ENCODE assay signal across 2 cellular contexts in the genomic region with DNA sequence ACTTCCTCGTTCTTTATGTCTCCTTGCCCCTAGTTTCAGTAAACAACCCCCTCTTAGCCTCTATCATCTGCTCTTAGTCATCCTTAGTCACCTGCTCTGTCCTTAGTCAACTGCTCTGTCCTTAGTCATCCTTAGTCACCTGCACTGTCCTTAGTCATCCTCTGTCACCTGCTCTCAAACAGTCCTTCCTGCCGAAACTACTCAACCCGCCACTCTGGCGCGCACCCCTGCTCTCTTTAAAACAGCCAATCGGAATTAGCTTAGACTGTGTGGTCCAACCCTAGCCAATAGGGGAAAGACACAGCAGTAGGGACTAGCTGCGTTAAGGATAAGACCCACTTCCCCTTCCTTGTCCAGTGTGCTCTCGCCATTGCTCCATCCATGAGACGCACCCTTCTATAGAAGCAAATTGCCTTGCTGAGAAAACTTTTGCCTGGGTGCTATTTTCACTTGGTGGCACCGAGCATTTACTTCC.
A peak's percentile ranks its signal among the peaks of the same experiment; 100 is the strongest.
TF ChIP-seq lines count a peak whose summit lies in the region.

No MANE protein-coding gene starts in this region.

TF ChIP-seq in HCT116, 20 proteins besides CTCF, POLR2A, EP300 and RAD21 (continued from another document):
- TF ChIP-seq, protein P1, sequence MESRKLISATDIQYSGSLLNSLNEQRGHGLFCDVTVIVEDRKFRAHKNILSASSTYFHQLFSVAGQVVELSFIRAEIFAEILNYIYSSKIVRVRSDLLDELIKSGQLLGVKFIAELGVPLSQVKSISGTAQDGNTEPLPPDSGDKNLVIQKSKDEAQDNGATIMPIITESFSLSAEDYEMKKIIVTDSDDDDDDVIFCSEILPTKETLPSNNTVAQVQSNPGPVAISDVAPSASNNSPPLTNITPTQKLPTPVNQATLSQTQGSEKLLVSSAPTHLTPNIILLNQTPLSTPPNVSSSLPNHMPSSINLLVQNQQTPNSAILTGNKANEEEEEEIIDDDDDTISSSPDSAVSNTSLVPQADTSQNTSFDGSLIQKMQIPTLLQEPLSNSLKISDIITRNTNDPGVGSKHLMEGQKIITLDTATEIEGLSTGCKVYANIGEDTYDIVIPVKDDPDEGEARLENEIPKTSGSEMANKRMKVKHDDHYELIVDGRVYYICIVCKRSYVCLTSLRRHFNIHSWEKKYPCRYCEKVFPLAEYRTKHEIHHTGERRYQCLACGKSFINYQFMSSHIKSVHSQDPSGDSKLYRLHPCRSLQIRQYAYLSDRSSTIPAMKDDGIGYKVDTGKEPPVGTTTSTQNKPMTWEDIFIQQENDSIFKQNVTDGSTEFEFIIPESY (IDR thresholded peaks at IDR 0.05; ENCODE audit: extremely low read depth, insufficient replicate concordance, low read length): no peak
- TF ChIP-seq SRF (IDR thresholded peaks at IDR 0.05; ENCODE audit: low read depth) (peak; percentile 90), SP1 (IDR thresholded peaks at IDR 0.05; ENCODE audit: low read depth) (peak; percentile 94), JUND (IDR thresholded peaks at IDR 0.05) (peak; percentile 97), YY1 (IDR thresholded peaks at IDR 0.05; ENCODE audit: extremely low read depth, insufficient replicate concordance, low read depth, low read length) (no peak), ZNF274 (IDR thresholded peaks at IDR 0.05; ENCODE audit: low read depth, low read length) (no peak), SIN3A (IDR thresholded peaks at IDR 0.05; ENCODE audit: low read depth) (peak; percentile 90), EZH2 (IDR thresholded peaks at IDR 0.05) (no peak), FOSL1 (IDR thresholded peaks at IDR 0.05; ENCODE audit: low read depth) (peak; percentile 98), CBX3 (IDR thresholded peaks at IDR 0.05; ENCODE audit: low read depth) (peak; percentile 99), TCF7L2 (IDR thresholded peaks at IDR 0.05; ENCODE audit: borderline replicate concordance, extremely low read depth, insufficient read depth, insufficient read length) (peak; percentile 46), POLR2AphosphoS5 (IDR thresholded peaks at IDR 0.05; ENCODE audit: low read depth, low read length) (peak; percentile 78), ELF1 (IDR thresholded peaks at IDR 0.05; ENCODE audit: borderline replicate concordance, low read depth) (no peak; the same call in 1 of the 2 replicates), ZFX (IDR thresholded peaks at IDR 0.05) (no peak)
- TF ChIP-seq, protein P2, sequence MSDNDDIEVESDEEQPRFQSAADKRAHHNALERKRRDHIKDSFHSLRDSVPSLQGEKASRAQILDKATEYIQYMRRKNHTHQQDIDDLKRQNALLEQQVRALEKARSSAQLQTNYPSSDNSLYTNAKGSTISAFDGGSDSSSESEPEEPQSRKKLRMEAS (IDR thresholded peaks at IDR 0.05): peak; percentile 80

TF ChIP-seq in K562, 482 proteins besides CTCF, POLR2A, EP300 and RAD21 (continued from another document and continues in another):
- TF ChIP-seq, protein P3, sequence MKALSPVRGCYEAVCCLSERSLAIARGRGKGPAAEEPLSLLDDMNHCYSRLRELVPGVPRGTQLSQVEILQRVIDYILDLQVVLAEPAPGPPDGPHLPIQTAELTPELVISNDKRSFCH (CRISPR knock-in tag; IDR thresholded peaks at IDR 0.05): no peak
- TF ChIP-seq, protein P3 (tag; IDR thresholded peaks at IDR 0.05): no peak
- no peak for TF ChIP-seq SRSF9 (IDR thresholded peaks at IDR 0.05; ENCODE audit: borderline replicate concordance, low read depth, low read length)
- no peak for TF ChIP-seq PHF8 (IDR thresholded peaks at IDR 0.05; ENCODE audit: borderline replicate concordance, low read length)
- TF ChIP-seq GABPB2 (CRISPR knock-in tag; conservative IDR thresholded peaks at IDR 0.05): no peak
- no peak for TF ChIP-seq CHCHD3 (CRISPR knock-in tag; IDR thresholded peaks at IDR 0.05)
- no peak for TF ChIP-seq BACH1 (tag; IDR thresholded peaks at IDR 0.05)
- TF ChIP-seq ESRRA (IDR thresholded peaks at IDR 0.05; ENCODE audit: borderline replicate concordance, low read depth): no peak
- peak; percentile 73 for TF ChIP-seq SMARCE1 (IDR thresholded peaks at IDR 0.05)
- no peak for TF ChIP-seq U2AF2 (optimal IDR thresholded peaks at IDR 0.05; ENCODE audit: low read depth, low read length)
- no peak for TF ChIP-seq ADNP (tag; IDR thresholded peaks at IDR 0.05)
- TF ChIP-seq, protein P4, sequence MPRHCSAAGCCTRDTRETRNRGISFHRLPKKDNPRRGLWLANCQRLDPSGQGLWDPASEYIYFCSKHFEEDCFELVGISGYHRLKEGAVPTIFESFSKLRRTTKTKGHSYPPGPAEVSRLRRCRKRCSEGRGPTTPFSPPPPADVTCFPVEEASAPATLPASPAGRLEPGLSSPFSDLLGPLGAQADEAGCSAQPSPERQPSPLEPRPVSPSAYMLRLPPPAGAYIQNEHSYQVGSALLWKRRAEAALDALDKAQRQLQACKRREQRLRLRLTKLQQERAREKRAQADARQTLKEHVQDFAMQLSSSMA (CRISPR knock-in tag; IDR thresholded peaks at IDR 0.05): no peak
- peak; percentile 58 for TF ChIP-seq CBFA2T3 (IDR thresholded peaks at IDR 0.05)
- no peak for TF ChIP-seq SLC30A9 (CRISPR knock-in tag; IDR thresholded peaks at IDR 0.05)
- TF ChIP-seq RHOXF2B (CRISPR knock-in tag; conservative IDR thresholded peaks at IDR 0.05): no peak
- TF ChIP-seq, protein P5, sequence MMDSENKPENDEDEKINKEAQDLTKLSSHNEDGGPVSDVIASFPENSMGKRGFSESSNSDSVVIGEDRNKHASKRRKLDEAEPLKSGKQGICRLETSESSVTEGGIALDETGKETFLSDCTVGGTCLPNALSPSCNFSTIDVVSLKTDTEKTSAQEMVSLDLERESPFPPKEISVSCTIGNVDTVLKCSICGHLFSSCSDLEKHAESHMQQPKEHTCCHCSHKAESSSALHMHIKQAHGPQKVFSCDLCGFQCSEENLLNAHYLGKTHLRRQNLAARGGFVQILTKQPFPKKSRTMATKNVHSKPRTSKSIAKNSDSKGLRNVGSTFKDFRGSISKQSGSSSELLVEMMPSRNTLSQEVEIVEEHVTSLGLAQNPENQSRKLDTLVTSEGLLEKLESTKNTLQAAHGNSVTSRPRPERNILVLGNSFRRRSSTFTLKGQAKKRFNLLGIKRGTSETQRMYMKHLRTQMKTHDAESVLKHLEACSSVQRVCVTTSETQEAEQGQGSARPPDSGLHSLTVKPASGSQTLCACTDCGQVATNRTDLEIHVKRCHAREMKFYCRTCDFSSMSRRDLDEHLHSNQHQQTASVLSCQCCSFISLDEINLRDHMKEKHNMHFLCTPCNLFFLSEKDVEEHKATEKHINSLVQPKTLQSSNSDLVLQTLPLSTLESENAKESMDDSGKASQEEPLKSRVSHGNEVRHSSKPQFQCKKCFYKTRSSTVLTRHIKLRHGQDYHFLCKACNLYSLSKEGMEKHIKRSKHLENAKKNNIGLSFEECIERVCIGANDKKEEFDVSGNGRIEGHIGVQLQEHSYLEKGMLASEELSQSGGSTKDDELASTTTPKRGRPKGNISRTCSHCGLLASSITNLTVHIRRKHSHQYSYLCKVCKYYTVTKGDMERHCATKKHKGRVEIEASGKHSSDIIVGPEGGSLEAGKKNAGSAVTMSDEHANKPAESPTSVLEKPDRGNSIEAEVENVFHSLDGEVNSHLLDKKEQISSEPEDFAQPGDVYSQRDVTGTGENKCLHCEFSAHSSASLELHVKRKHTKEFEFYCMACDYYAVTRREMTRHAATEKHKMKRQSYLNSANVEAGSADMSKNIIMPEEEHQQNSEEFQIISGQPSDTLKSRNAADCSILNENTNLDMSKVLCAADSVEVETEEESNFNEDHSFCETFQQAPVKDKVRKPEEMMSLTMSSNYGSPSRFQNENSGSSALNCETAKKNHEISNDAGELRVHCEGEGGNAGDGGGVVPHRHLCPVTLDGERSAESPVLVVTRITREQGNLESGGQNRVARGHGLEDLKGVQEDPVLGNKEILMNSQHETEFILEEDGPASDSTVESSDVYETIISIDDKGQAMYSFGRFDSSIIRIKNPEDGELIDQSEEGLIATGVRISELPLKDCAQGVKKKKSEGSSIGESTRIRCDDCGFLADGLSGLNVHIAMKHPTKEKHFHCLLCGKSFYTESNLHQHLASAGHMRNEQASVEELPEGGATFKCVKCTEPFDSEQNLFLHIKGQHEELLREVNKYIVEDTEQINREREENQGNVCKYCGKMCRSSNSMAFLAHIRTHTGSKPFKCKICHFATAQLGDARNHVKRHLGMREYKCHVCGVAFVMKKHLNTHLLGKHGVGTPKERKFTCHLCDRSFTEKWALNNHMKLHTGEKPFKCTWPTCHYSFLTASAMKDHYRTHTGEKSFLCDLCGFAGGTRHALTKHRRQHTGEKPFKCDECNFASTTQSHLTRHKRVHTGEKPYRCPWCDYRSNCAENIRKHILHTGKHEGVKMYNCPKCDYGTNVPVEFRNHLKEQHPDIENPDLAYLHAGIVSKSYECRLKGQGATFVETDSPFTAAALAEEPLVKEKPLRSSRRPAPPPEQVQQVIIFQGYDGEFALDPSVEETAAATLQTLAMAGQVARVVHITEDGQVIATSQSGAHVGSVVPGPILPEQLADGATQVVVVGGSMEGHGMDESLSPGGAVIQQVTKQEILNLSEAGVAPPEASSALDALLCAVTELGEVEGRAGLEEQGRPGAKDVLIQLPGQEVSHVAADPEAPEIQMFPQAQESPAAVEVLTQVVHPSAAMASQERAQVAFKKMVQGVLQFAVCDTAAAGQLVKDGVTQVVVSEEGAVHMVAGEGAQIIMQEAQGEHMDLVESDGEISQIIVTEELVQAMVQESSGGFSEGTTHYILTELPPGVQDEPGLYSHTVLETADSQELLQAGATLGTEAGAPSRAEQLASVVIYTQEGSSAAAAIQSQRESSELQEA (IDR thresholded peaks at IDR 0.05; ENCODE audit: low read depth): no peak
- TF ChIP-seq ZNF76 (CRISPR knock-in tag; IDR thresholded peaks at IDR 0.05; ENCODE audit: borderline replicate concordance): no peak
- TF ChIP-seq CBX3 (IDR thresholded peaks at IDR 0.05; ENCODE audit: borderline replicate concordance in 1 of 2, low read length in 2 of 2): peak in 1 of 2 experiments; percentile 97; a peak in 1 of 3 replicates
- TF ChIP-seq LCOR (CRISPR knock-in tag; IDR thresholded peaks at IDR 0.05): no peak
- no peak for TF ChIP-seq ZNF184 (CRISPR knock-in tag; IDR thresholded peaks at IDR 0.05)
- TF ChIP-seq JUN (IDR thresholded peaks at IDR 0.05; ENCODE audit: borderline replicate concordance, low read depth, low read length): peak; percentile 88
- no peak for TF ChIP-seq JUN (CRISPR knock-in tag; IDR thresholded peaks at IDR 0.05; ENCODE audit: borderline replicate concordance)
- TF ChIP-seq CCAR2 (IDR thresholded peaks at IDR 0.05; ENCODE audit: low read depth, low read length): no peak
- TF ChIP-seq XRCC4 (IDR thresholded peaks at IDR 0.05; ENCODE audit: extremely low read depth, insufficient read depth, insufficient read length): no peak
- TF ChIP-seq TRIM28 (IDR thresholded peaks at IDR 0.05): peak; percentile 85
- peak in 1 of 2 experiments; percentile 81 for TF ChIP-seq AFF1 (IDR thresholded peaks at IDR 0.05; ENCODE audit: low read depth in 1 of 2, partially characterized antibody in 2 of 2)
- TF ChIP-seq TAF9B (IDR thresholded peaks at IDR 0.05; ENCODE audit: partially characterized antibody): peak; percentile 87
- peak; percentile 89 for TF ChIP-seq ZEB2 (IDR thresholded peaks at IDR 0.05)
